In the genomic region with DNA sequence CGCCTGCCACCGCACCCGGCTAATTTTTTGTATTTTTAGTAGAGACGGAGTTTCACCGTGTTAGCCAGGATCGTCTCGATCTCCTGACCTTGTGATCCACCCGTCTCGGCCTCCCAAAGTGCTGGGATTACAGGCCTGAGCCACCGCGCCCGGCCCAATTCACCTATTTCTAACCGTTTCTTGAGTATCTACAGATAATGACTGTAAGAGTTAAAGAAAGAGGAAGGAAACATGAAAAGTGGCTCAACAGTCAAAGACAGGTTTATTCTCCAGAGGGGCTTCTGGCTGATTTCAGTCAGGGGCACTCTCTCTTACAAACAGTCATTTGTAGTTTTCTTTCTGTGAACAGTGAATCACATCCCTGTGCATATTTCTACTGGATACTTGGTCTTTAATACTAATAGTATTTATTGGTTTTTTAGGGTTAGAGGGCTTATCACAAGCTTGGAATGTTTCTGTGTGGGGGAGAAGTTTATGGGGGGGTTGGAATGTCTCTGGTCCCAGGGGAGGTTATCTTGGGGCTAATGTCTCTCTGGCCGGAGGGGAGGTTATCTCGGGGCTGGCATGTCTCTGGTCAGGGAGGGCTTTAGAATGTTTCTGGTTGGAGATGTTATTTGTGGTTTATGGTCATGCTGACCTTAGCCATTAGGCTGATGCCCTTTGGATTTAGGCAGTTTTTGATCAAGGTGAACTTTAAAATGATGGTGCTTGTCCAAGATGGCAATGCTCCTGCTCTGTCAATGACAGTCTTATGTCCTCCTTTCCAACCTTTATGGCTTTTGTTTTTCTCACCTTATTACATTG, we compare ENCODE assay signal across 1 cellular context.
TF ChIP-seq lines count a peak whose summit lies in the region.

No MANE protein-coding gene starts in this region.

TF ChIP-seq in A549, 52 proteins besides CTCF, POLR2A, EP300 and RAD21:
- TF ChIP-seq TFCP2L1 (CRISPR knock-in tag; IDR thresholded peaks at IDR 0.05) (peak; percentile 81; the same call in 1 of the 2 replicates), FOSB (CRISPR knock-in tag; IDR thresholded peaks at IDR 0.05) (peak; percentile 84), HOXB13 (CRISPR knock-in tag; IDR thresholded peaks at IDR 0.05; ENCODE audit: low read depth) (peak; percentile 99), HEYL (CRISPR knock-in tag; IDR thresholded peaks at IDR 0.05) (peak; percentile 98), FOXS1 (CRISPR knock-in tag; IDR thresholded peaks at IDR 0.05) (peak; percentile 95), ZSCAN20 (CRISPR knock-in tag; IDR thresholded peaks at IDR 0.05) (peak; percentile 98), TP53 (CRISPR knock-in tag; IDR thresholded peaks at IDR 0.05) (peak; percentile 84; the same call in 1 of the 2 replicates), GATA3 (IDR thresholded peaks at IDR 0.05; ENCODE audit: borderline replicate concordance) (peak; percentile 91), JUN (IDR thresholded peaks at IDR 0.05) (peak in 1 of 2 experiments; percentile 71; a peak in 3 of 5 replicates), CEBPB (IDR thresholded peaks at IDR 0.05) (peak in 1 of 2 experiments; percentile 64; a peak in 1 of 4 replicates), JUNB (IDR thresholded peaks at IDR 0.05) (peak; percentile 53), NPAS2 (CRISPR knock-in tag; IDR thresholded peaks at IDR 0.05; ENCODE audit: borderline replicate concordance) (peak; percentile 62), HOXA7 (CRISPR knock-in tag; IDR thresholded peaks at IDR 0.05) (peak; percentile 95), HOXB5 (CRISPR knock-in tag; IDR thresholded peaks at IDR 0.05) (peak; percentile 98), RARB (CRISPR knock-in tag; IDR thresholded peaks at IDR 0.05) (peak; percentile 94), ZNF302 (CRISPR knock-in tag; IDR thresholded peaks at IDR 0.05) (peak; percentile 96; the same call in 1 of the 2 replicates), EHF (CRISPR knock-in tag; IDR thresholded peaks at IDR 0.05) (peak; percentile 96), FOSL2 (IDR thresholded peaks at IDR 0.05) (0 out of 2 replicates have a peak, but pooled peaks have one; percentile 18), FOSL2 (CRISPR knock-in tag; IDR thresholded peaks at IDR 0.05) (peak; percentile 40)
- TF ChIP-seq, protein P1, sequence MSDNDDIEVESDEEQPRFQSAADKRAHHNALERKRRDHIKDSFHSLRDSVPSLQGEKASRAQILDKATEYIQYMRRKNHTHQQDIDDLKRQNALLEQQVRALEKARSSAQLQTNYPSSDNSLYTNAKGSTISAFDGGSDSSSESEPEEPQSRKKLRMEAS (IDR thresholded peaks at IDR 0.05) = 0 out of 2 replicates have a peak, but pooled peaks have one; percentile 24
- TF ChIP-seq, protein P2, sequence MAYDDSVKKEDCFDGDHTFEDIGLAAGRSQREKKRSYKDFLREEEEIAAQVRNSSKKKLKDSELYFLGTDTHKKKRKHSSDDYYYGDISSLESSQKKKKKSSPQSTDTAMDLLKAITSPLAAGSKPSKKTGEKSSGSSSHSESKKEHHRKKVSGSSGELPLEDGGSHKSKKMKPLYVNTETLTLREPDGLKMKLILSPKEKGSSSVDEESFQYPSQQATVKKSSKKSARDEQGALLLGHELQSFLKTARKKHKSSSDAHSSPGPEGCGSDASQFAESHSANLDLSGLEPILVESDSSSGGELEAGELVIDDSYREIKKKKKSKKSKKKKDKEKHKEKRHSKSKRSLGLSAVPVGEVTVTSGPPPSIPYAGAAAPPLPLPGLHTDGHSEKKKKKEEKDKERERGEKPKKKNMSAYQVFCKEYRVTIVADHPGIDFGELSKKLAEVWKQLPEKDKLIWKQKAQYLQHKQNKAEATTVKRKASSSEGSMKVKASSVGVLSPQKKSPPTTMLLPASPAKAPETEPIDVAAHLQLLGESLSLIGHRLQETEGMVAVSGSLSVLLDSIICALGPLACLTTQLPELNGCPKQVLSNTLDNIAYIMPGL (CRISPR knock-in tag; IDR thresholded peaks at IDR 0.05; ENCODE audit: borderline replicate concordance) = peak; percentile 61; the same call in 1 of the 2 replicates
- TF ChIP-seq, protein P3, sequence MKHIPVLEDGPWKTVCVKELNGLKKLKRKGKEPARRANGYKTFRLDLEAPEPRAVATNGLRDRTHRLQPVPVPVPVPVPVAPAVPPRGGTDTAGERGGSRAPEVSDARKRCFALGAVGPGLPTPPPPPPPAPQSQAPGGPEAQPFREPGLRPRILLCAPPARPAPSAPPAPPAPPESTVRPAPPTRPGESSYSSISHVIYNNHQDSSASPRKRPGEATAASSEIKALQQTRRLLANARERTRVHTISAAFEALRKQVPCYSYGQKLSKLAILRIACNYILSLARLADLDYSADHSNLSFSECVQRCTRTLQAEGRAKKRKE (CRISPR knock-in tag; IDR thresholded peaks at IDR 0.05; ENCODE audit: low read depth) = peak; percentile 99
